ENCODE assay signal across 8 cellular contexts in the genomic region with DNA sequence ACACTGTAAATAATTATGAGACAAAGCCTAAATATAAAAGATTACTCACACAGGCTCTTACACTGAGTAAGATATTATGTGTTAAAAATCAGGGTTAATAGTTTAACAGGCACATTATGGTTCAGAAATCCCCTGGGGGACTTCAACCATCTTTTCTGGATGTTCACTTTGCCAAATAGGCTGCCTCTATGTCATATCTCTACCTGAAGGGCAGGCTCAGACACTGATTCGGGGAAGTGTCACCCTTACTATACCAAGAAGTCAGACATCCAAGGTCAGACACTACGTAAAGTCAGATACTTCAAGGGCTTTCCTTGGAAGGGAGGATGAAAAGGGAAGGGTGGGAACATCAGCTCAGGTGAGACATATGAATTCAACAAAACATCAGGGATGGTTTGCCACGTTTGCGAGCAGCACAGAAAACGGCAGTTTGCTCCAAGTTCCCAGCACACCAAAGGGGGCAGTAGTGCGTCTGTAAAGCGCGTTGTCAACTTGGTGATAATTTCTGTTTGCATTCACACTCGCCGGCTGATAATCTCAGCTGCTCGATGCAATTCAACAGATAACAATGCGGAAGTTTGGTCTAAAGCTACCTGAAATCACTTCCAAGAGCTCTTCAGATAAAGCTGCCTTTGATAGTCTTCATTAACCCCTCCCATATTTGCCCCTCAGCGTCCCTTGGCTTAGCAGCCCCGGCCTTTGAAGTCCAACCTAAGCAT. TPM values are rescaled to one million over a fixed set of nuclear protein-coding genes. Genes with fewer than 3 reads are reported as not detected.
A peak's percentile ranks its signal among the peaks of the same experiment; 100 is the strongest.
DNase-seq lines count a peak whose midpoint lies in the region; ATAC-seq and TF ChIP-seq lines count a peak whose summit lies in the region.

No MANE protein-coding gene starts in this region.

- peak overlapping the region; percentile 94 for H3K4me3 Mint-ChIP-seq in activated naive CD8-positive, alpha-beta T cell treated with anti-CD3 and anti-CD28 coated beads, Interleukin-2, amount 10 ng/mL, durations not matched to agents 7 days and 5 days
- H3K4me3 Mint-ChIP-seq in type B pancreatic cell = peak overlapping the region; percentile 90

- peaks cover 3% of the 10 kb centered on the region for H3K36me3 Mint-ChIP-seq in activated naive CD8-positive, alpha-beta T cell treated with anti-CD3 and anti-CD28 coated beads, Interleukin-2, amount 10 ng/mL, durations not matched to agents 7 days and 5 days
- no peaks in the 10 kb centered on the region for H3K36me3 Mint-ChIP-seq in type B pancreatic cell

- ATAC-seq in activated naive CD8-positive, alpha-beta T cell treated with anti-CD3 and anti-CD28 coated beads, Interleukin-2, amount 10 ng/mL, durations not matched to agents 7 days and 5 days (ENCODE audit: low read depth) = peak; percentile 76

- DNase-seq in GM06990 (ENCODE audit: extremely low read depth, insufficient read length) (peak; percentile 78), HCEC 1CT (peak; percentile 76), M059J (ENCODE audit: low read depth) (peak; percentile 87), SK-N-MC (ENCODE audit: low read depth, low spot score) (no peak), cardiac septum (ENCODE audit: low spot score) (peak; percentile 86), trophoblast cell (peak; percentile 94 to 98), type B pancreatic cell (ENCODE audit: extremely low spot score, unreplicated experiment) (peak; percentile 76)
- DNase-seq in activated naive CD8-positive, alpha-beta T cell treated with anti-CD3 and anti-CD28 coated beads, Interleukin-2, amount 10 ng/mL, durations not matched to agents 7 days and 5 days = no peak

- no CpG with 5 or more reads among the region's 14 CpGs for WGBS in trophoblast cell (ENCODE audit: extremely low coverage, insufficient coverage, insufficient read length)

- H4K12ac ChIP-seq in trophoblast cell (ENCODE audit: low read depth, low read length) = no peak overlapping the region

- peaks cover 3% of the 10 kb centered on the region for H3K27me3 Mint-ChIP-seq in activated naive CD8-positive, alpha-beta T cell treated with anti-CD3 and anti-CD28 coated beads, Interleukin-2, amount 10 ng/mL, durations not matched to agents 7 days and 5 days
- H3K27me3 Mint-ChIP-seq in type B pancreatic cell = peaks cover 5% of the 10 kb centered on the region

- H3K36me3 ChIP-seq in GM06990 (ENCODE audit: control insufficient read depth, insufficient read depth, low read length) (no peaks in the 10 kb centered on the region), SK-N-MC (ENCODE audit: insufficient read depth, low read length) (no peaks in the 10 kb centered on the region), trophoblast cell (ENCODE audit: control insufficient read depth in 1 of 2, insufficient read depth in 2 of 2, low read length in 2 of 2) (no peaks in the 10 kb centered on the region)

- H3K23ac ChIP-seq in trophoblast cell (ENCODE audit: low read length) = no peak overlapping the region

- peak; percentile 79 for TF ChIP-seq CTCF in GM06990 (IDR thresholded peaks at IDR 0.05; ENCODE audit: insufficient read depth, low read length, poor library complexity, severe bottlenecking)
- peak; percentile 85 for TF ChIP-seq CTCF in type B pancreatic cell (conservative IDR thresholded peaks at IDR 0.05)

- H3K4me1 Mint-ChIP-seq in activated naive CD8-positive, alpha-beta T cell treated with anti-CD3 and anti-CD28 coated beads, Interleukin-2, amount 10 ng/mL, durations not matched to agents 7 days and 5 days = peaks cover 22% of the 10 kb centered on the region
- H3K4me1 Mint-ChIP-seq in type B pancreatic cell (ENCODE audit: unreplicated experiment) = peaks cover 18% of the 10 kb centered on the region

- no peaks in the 10 kb centered on the region for H3K9me3 ChIP-seq in SK-N-MC (ENCODE audit: low read depth, low read length)
- peaks cover 1% of the 10 kb centered on the region for H3K9me3 ChIP-seq in trophoblast cell (ENCODE audit: insufficient read depth, low read depth, low read length)

- H3K4me3 ChIP-seq in GM06990 (replicated peaks; ENCODE audit: low read depth, low read length) (peak overlapping the region; percentile 73), SK-N-MC (peak overlapping the region; percentile 89), trophoblast cell (ENCODE audit: low read depth, low read length) (no peak overlapping the region)

- POLR2A ChIA-PET in activated naive CD8-positive, alpha-beta T cell treated with anti-CD3 and anti-CD28 coated beads, Interleukin-2, amount 10 ng/mL, durations not matched to agents 7 days and 5 days (lab: Charles Lee) = interaction anchor here (0.6 to 2.9 kb wide), 9 partner anchors 11 to 123 kb away, joined by 3 to 34 read pairs (median 5); partner anchors contain the start of gene FAM98A

- H3K4me1 ChIP-seq in trophoblast cell (ENCODE audit: control insufficient read depth in 1 of 2, insufficient read depth in 2 of 2, low read length in 2 of 2) = no peaks in the 10 kb centered on the region

- peak overlapping the region; percentile 100 for H3K27ac Mint-ChIP-seq in activated naive CD8-positive, alpha-beta T cell treated with anti-CD3 and anti-CD28 coated beads, Interleukin-2, amount 10 ng/mL, durations not matched to agents 7 days and 5 days
- peak overlapping the region; percentile 95 for H3K27ac Mint-ChIP-seq in type B pancreatic cell

- H3K4ac ChIP-seq in trophoblast cell (ENCODE audit: low read depth, low read length) = no peak overlapping the region

- no peak overlapping the region for H3K14ac ChIP-seq in trophoblast cell (ENCODE audit: low read length)

- no peaks in the 10 kb centered on the region for H3K79me1 ChIP-seq in trophoblast cell (ENCODE audit: low read length)

- intact Hi-C loops in cardiac septum (cut with DNase I) = loop anchor here (2.0 to 5.0 kb wide), 4 partner anchors 17 to 122 kb away; partner anchors contain the start of gene FAM98A

- H3K9ac ChIP-seq in SK-N-MC (ENCODE audit: insufficient read length) (peak overlapping the region; percentile 63), trophoblast cell (ENCODE audit: low read length) (no peak overlapping the region)

- no peak overlapping the region for H3K18ac ChIP-seq in trophoblast cell (ENCODE audit: low read length)

- H3K4me2 ChIP-seq in trophoblast cell (ENCODE audit: low read length) = peak overlapping the region; percentile 57

- no peaks in the 10 kb centered on the region for H3K79me2 ChIP-seq in trophoblast cell (ENCODE audit: control insufficient read depth, insufficient read depth, low read length, poor library complexity)

- no peak overlapping the region for H2BK12ac ChIP-seq in trophoblast cell (ENCODE audit: low read length)

- no peak overlapping the region for H2AK5ac ChIP-seq in trophoblast cell (ENCODE audit: low read length)

- peak overlapping the region; percentile 13 for H2AFZ ChIP-seq in trophoblast cell (ENCODE audit: insufficient read depth, low read length, poor library complexity)

- H4K8ac ChIP-seq in trophoblast cell (ENCODE audit: low read depth, low read length) = no peak overlapping the region

- no peaks in the 10 kb centered on the region for H3K27me3 ChIP-seq in GM06990 (replicated peaks; ENCODE audit: control insufficient read depth, insufficient read depth, low read length)
- no peaks in the 10 kb centered on the region for H3K27me3 ChIP-seq in trophoblast cell (ENCODE audit: insufficient read depth, low read length)

- H3K27ac ChIP-seq in SK-N-MC (no peak overlapping the region), trophoblast cell (ENCODE audit: low read depth, low read length) (no peak overlapping the region)

- no peaks in the 10 kb centered on the region for H3K9me3 Mint-ChIP-seq in activated naive CD8-positive, alpha-beta T cell treated with anti-CD3 and anti-CD28 coated beads, Interleukin-2, amount 10 ng/mL, durations not matched to agents 7 days and 5 days
- H3K9me3 Mint-ChIP-seq in type B pancreatic cell = no peaks in the 10 kb centered on the region

- no peak overlapping the region for H2BK120ac ChIP-seq in trophoblast cell (ENCODE audit: insufficient read depth, low read length, poor library complexity)

- H4K91ac ChIP-seq in trophoblast cell (ENCODE audit: low read depth, low read length) = no peak overlapping the region

- no peak overlapping the region for H2BK5ac ChIP-seq in trophoblast cell (ENCODE audit: low read depth, low read length, poor library complexity)

RNA-seq across cellular contexts. Expression of gene RASGRP3, which starts 0.9 kb away (rescaled TPM):
- 24.5 and 26.4 TPM in 2 replicates for total RNA-seq in M059J (2014; rRNA removed; shearing (Covaris generic))
- total RNA-seq in activated naive CD8-positive, alpha-beta T cell treated with anti-CD3 and anti-CD28 coated beads, Interleukin-2, amount 10 ng/mL, durations not matched to agents 7 days and 5 days = 1 to 10 TPM; 7.5 to 8.0 TPM
- total RNA-seq in cardiac septum = 49.4 TPM
- polyA plus RNA-seq in trophoblast cell (2013) = 0.03 and 0.04 TPM in 2 replicates
- total RNA-seq in type B pancreatic cell (ENCODE audit: low replicate concordance) = 0.94 and 1.1 TPM in 2 replicates

Comparison
In these comparisons a context has a peak if more than half of its experiments do, and no peak if none do; other contexts are left out.
1. DNase-seq: peak in GM06990 (single experiment), HCEC 1CT (single experiment), M059J (single experiment), cardiac septum (single experiment), trophoblast cell (2 of 2) and type B pancreatic cell (single experiment); none in SK-N-MC (single experiment) and activated naive CD8-positive, alpha-beta T cell treated with anti-CD3 and anti-CD28 coated beads, Interleukin-2, amount 10 ng/mL, durations not matched to agents 7 days and 5 days (single experiment).